In genomic region chr7:74253975-74254857, GRCh38 we compare ENCODE assay signal across 8 cellular contexts.
DNase-seq lines count a peak whose midpoint lies in the region; ATAC-seq and TF ChIP-seq lines count a peak whose summit lies in the region.

Gene RFC2, minus strand, starts transcription at chr7:74254399. Its CDS starts 16 bp downstream, at chr7:74254383.

- H3K27me3 Mint-ChIP-seq in central memory CD8-positive, alpha-beta T cell, result no peaks in the 10 kb centered on the region

- peaks cover 24% of the 10 kb centered on the region for H3K36me3 Mint-ChIP-seq in central memory CD8-positive, alpha-beta T cell (ENCODE audit: insufficient read depth)

- peak within 1 kb of the TSS; percentile 94 for H3K4me3 Mint-ChIP-seq in central memory CD8-positive, alpha-beta T cell

- peak; percentile 75 for DNase-seq in AG09309 (ENCODE audit: low read depth)
- DNase-seq in NCI-H345 (lab: John Stamatoyannopoulos, UW), result peak; percentile 96
- DNase-seq in activated CD4-positive, CD25-positive, alpha-beta regulatory T cell treated with anti-CD3 and anti-CD28 coated beads, Interleukin-2, amount 50 U/mL, for 16 hours (ENCODE audit: low read depth, low spot score), result peak; percentile 91
- peak; percentile 97 to 99 for DNase-seq in central memory CD8-positive, alpha-beta T cell (ENCODE audit: low spot score in 2 of 2)
- DNase-seq in islet precursor cell, result peak; percentile 98
- peak; percentile 95 to 99 (median 96) for DNase-seq in stimulated activated CD4-positive, alpha-beta T cell treated with anti-CD3 and anti-CD28 coated beads, Interleukin-12 subunit alpha, Interleukin-12 subunit beta, amount 100 ng/mL, for 48 hours (ENCODE audit: low read depth in 2 of 3, low spot score in 1 of 3)

- peak within 1 kb of the TSS; percentile 64 for H3K4me3 ChIP-seq in AG09309 (ENCODE audit: control insufficient read depth, low read depth, low read length)

- H3K4me1 Mint-ChIP-seq in central memory CD8-positive, alpha-beta T cell, result peaks cover 12% of the 10 kb centered on the region

- peak; percentile 32 for TF ChIP-seq CTCF in AG09309 (IDR thresholded peaks at IDR 0.05; ENCODE audit: control insufficient read depth, insufficient read depth, low read depth, low read length, missing control alignments)

- H3K9me3 Mint-ChIP-seq in central memory CD8-positive, alpha-beta T cell, result no peaks in the 10 kb centered on the region

- peak within 1 kb of the TSS; percentile 96 for H3K27ac Mint-ChIP-seq in central memory CD8-positive, alpha-beta T cell (ENCODE audit: low read depth)

- peak; percentile 94 for ATAC-seq in GM18909 (IDR thresholded peaks at IDR 0.05; ENCODE audit: poor library complexity, unreplicated experiment)
- ATAC-seq in HG03175 (IDR thresholded peaks at IDR 0.05; ENCODE audit: unreplicated experiment), result peak; percentile 95
- peak; percentile 95 for ATAC-seq in central memory CD8-positive, alpha-beta T cell (replicated peaks; ENCODE audit: extremely low read depth, poor library complexity, severe bottlenecking)

Comparison
In these comparisons a context has a peak if more than half of its experiments do, and no peak if none do; other contexts are left out.
1. Peak in every context shown above with its lines: DNase-seq, ATAC-seq and H3K4me3 ChIP-seq.